In the genomic region with DNA sequence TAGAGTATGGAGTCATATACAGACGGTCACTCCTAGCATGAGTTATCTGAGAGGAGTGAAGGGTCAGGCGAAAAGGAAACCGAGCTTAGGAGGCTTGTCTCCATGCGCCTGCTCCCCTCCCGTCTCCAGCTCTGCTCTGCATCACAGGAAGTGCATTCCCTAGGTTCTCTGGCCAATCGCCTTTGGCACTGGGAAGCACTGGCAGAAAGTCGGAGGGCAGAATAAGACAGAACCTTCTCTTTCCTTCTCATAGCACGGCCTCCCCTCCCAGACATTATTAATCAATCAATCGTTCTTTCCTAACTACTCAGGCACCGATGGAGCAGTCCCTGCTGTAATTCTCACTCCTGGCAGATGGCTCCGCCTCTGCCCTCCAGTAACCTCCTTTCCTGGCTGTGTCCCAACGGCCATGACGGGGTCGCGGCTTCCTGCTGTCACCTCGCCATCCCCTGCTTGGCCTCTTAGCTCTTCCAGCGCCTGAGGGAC, we compare ENCODE assay signal across 17 cellular contexts.
DNase-seq lines count a peak whose midpoint lies in the region; ATAC-seq and TF ChIP-seq lines count a peak whose summit lies in the region.
"Had no signal": no experiment of that assay in that cellular context is flagged by ENCODE, and none has a peak within 500 bp of the region (broad histone marks: within the 10 kb centered on the region; RNA-seq: fewer than 3 reads in every experiment).

No MANE protein-coding gene starts in this region.

- peaks cover 4% of the 10 kb centered on the region for H3K36me3 Mint-ChIP-seq in nephron (ENCODE audit: low read depth)
- H3K36me3 Mint-ChIP-seq: activated CD4-positive, alpha-beta memory T cell treated with anti-CD3 and anti-CD28 coated beads for 36 hours; CD14-positive monocyte; IgD-negative memory B cell; natural killer cell had no signal

- H3K36me3 ChIP-seq in ES-I3 (ENCODE audit: insufficient read depth, low read length): no peaks in the 10 kb centered on the region
- H3K36me3 ChIP-seq: sigmoid colon had no signal

- peak overlapping the region; percentile 32; the same call in 1 of the 2 replicates for H3K9ac ChIP-seq in ES-I3 (ENCODE audit: low read depth, low read length)

- H3K4me1 Mint-ChIP-seq in nephron: no peaks in the 10 kb centered on the region
- H3K4me1 Mint-ChIP-seq: CD14-positive monocyte, natural killer cell had no signal

- peaks cover 20% of the 10 kb centered on the region for H3K9me3 Mint-ChIP-seq in nephron
- H3K9me3 Mint-ChIP-seq: HFFc6, natural killer cell had no signal

- DNase-seq in RPMI7951 (ENCODE audit: low read depth) (peak; percentile 99), fibroblast of pulmonary artery (ENCODE audit: low read depth) (peak; percentile 8), pons (ENCODE audit: low spot score) (no peak), HK-2 (ENCODE audit: unreplicated experiment) (no peak)
- DNase-seq: activated CD4-positive, alpha-beta memory T cell treated with anti-CD3 and anti-CD28 coated beads for 36 hours; GF-D8; HFFc6; natural killer cell; NCI-H1694 treated with DMSO at 0.1 percent for 48 hours; sigmoid colon had no signal

- H3K9me3 ChIP-seq in ES-I3 (ENCODE audit: control insufficient read depth, insufficient read depth, low read length): no peaks in the 10 kb centered on the region
- H3K9me3 ChIP-seq: sigmoid colon had no signal

- TF ChIP-seq CTCF in fibroblast of pulmonary artery (IDR thresholded peaks at IDR 0.05; ENCODE audit: low read length, missing control alignments) (no peak), nephron (IDR thresholded peaks at IDR 0.05; ENCODE audit: unreplicated experiment in 3 of 3) (no peak)

- H3K27me3 Mint-ChIP-seq in nephron (ENCODE audit: low read depth): peaks cover 8% of the 10 kb centered on the region

- H3K4me3 ChIP-seq in fibroblast of pulmonary artery (replicated peaks; ENCODE audit: low read depth, low read length): no peak overlapping the region
- H3K4me3 ChIP-seq: sigmoid colon had no signal

- H3K4me3 Mint-ChIP-seq in nephron: peak overlapping the region; percentile 34 to 65 (median 56)
- H3K4me3 Mint-ChIP-seq: activated CD4-positive, alpha-beta memory T cell treated with anti-CD3 and anti-CD28 coated beads for 36 hours; CD14-positive monocyte; HFFc6; natural killer cell; T-helper 1 cell treated with Interleukin-12 subunit alpha and Interleukin-12 subunit beta and Interleukin-4 antibody, amounts not matched to agents 30 μg/mL and 1 μg/mL, for 36 hours had no signal

- no peaks in the 10 kb centered on the region for H3K4me1 ChIP-seq in ES-I3 (ENCODE audit: insufficient read depth, low read length)
- H3K4me1 ChIP-seq: sigmoid colon had no signal

- H3K27ac Mint-ChIP-seq in nephron: peak overlapping the region in 2 of 3 experiments; percentile 24 to 30
- H3K27ac Mint-ChIP-seq: activated CD4-positive, alpha-beta memory T cell treated with anti-CD3 and anti-CD28 coated beads for 36 hours; CD14-positive monocyte; HFFc6; IgD-negative memory B cell; natural killer cell; T-helper 1 cell treated with Interleukin-12 subunit alpha and Interleukin-12 subunit beta and Interleukin-4 antibody, amounts not matched to agents 30 μg/mL and 1 μg/mL, for 36 hours had no signal

- ATAC-seq in GM19397 (IDR thresholded peaks at IDR 0.05; ENCODE audit: unreplicated experiment) (no peak), HG03469 (IDR thresholded peaks at IDR 0.05; ENCODE audit: unreplicated experiment) (no peak)
- ATAC-seq: natural killer cell had no signal

Comparison
In these comparisons a context has a peak if more than half of its experiments do, and no peak if none do; other contexts are left out.
1. DNase-seq: peak in RPMI7951 (single experiment) and fibroblast of pulmonary artery (single experiment); none in pons (single experiment) and HK-2 (single experiment).